Comparison of ENCODE assay signal across 12 cellular contexts in genomic region chr6:4906942-4907300, GRCh38.
A peak's percentile ranks its signal among the peaks of the same experiment; 100 is the strongest.
DNase-seq lines count a peak whose midpoint lies in the region; ATAC-seq, FAIRE-seq and TF ChIP-seq lines count a peak whose summit lies in the region.
"Had no signal": no experiment of that assay in that cellular context is flagged by ENCODE, and none has a peak within 500 bp of the region (broad histone marks: within the 10 kb centered on the region; RNA-seq: fewer than 3 reads in every experiment).

No MANE protein-coding gene starts in this region.

- peak overlapping the region; percentile 66 for H3K27ac Mint-ChIP-seq in activated T-helper 17 cell treated with anti-CD3 and anti-CD28 coated beads, Interleukin-2, amount 50 U/mL, for 72 hours
- H3K27ac Mint-ChIP-seq: endodermal cell had no signal

- H3K9me3 Mint-ChIP-seq in activated T-helper 17 cell treated with anti-CD3 and anti-CD28 coated beads, Interleukin-2, amount 50 U/mL, for 72 hours = no peaks in the 10 kb centered on the region
- H3K9me3 Mint-ChIP-seq: endodermal cell, HFFc6 had no signal

- peak overlapping the region; percentile 73 for H3K4me2 ChIP-seq in osteoblast (ENCODE audit: insufficient read depth, low read length)

- no peaks in the 10 kb centered on the region for H3K9me3 ChIP-seq in osteoblast (ENCODE audit: low read depth, low read length)
- H3K9me3 ChIP-seq: sigmoid colon had no signal

- H3K4me1 ChIP-seq in osteoblast (ENCODE audit: insufficient read depth, low read length) = peaks cover 14% of the 10 kb centered on the region

- peak overlapping the region; percentile 49 for H3K4me3 ChIP-seq in osteoblast (ENCODE audit: insufficient read depth, low read length)
- H3K4me3 ChIP-seq: sigmoid colon had no signal

- H3K27me3 ChIP-seq in osteoblast (ENCODE audit: insufficient read depth, low read length) = no peaks in the 10 kb centered on the region
- H3K27me3 ChIP-seq: sigmoid colon had no signal

- FAIRE-seq in H54 (lab: Jason Lieb, UNC) = no peak

- no peak for TF ChIP-seq CTCF in osteoblast (IDR thresholded peaks at IDR 0.05; ENCODE audit: extremely low read depth, low read depth, low read length)

- peak; percentile 43 for ATAC-seq in GM19043 (IDR thresholded peaks at IDR 0.05; ENCODE audit: low read depth, unreplicated experiment)
- peak; percentile 38 for ATAC-seq in HG02852 (IDR thresholded peaks at IDR 0.05; ENCODE audit: unreplicated experiment)
- peak; percentile 78 for ATAC-seq in activated T-helper 17 cell treated with anti-CD3 and anti-CD28 coated beads, Interleukin-2, amount 50 U/mL, for 72 hours (replicated peaks)
- no peak for ATAC-seq in HG03135 (IDR thresholded peaks at IDR 0.05; ENCODE audit: unreplicated experiment)

- peaks cover 20% of the 10 kb centered on the region for H3K36me3 Mint-ChIP-seq in activated T-helper 17 cell treated with anti-CD3 and anti-CD28 coated beads, Interleukin-2, amount 50 U/mL, for 72 hours (ENCODE audit: low read depth)

- no peak overlapping the region for H2AFZ ChIP-seq in osteoblast (ENCODE audit: low read length)

- H3K36me3 ChIP-seq in osteoblast (ENCODE audit: insufficient read depth, low read length) = no peaks in the 10 kb centered on the region
- H3K36me3 ChIP-seq: sigmoid colon had no signal

- H3K4me1 Mint-ChIP-seq in activated T-helper 17 cell treated with anti-CD3 and anti-CD28 coated beads, Interleukin-2, amount 50 U/mL, for 72 hours = peaks cover 35% of the 10 kb centered on the region

- DNase-seq in osteoblast (ENCODE audit: insufficient read length, low spot score, missing footprints) = no peak
- no peak for DNase-seq in effector CD8-positive, alpha-beta T cell (lab: John Stamatoyannopoulos, UW)
- no peak for DNase-seq in H54 (ENCODE audit: insufficient read length, low spot score)
- DNase-seq: endodermal cell, HFFc6, kidney glomerular epithelial cell, Right ventricle myocardium superior, sigmoid colon had no signal

- H3K79me2 ChIP-seq in osteoblast (ENCODE audit: insufficient read depth, low read length) = peaks cover 5% of the 10 kb centered on the region

- H4K20me1 ChIP-seq in osteoblast (ENCODE audit: insufficient read depth, low read length) = no peaks in the 10 kb centered on the region

- H3K4me3 Mint-ChIP-seq in activated T-helper 17 cell treated with anti-CD3 and anti-CD28 coated beads, Interleukin-2, amount 50 U/mL, for 72 hours = peak overlapping the region; percentile 15
- H3K4me3 Mint-ChIP-seq: endodermal cell, HFFc6 had no signal

- no peaks in the 10 kb centered on the region for H3K27me3 Mint-ChIP-seq in activated T-helper 17 cell treated with anti-CD3 and anti-CD28 coated beads, Interleukin-2, amount 50 U/mL, for 72 hours

- no peak for TF ChIP-seq POLR2A in H54 (IDR thresholded peaks at IDR 0.05; ENCODE audit: low read depth, low read length)

- no peak overlapping the region for H3K27ac ChIP-seq in osteoblast (ENCODE audit: low read depth, low read length)
- H3K27ac ChIP-seq: sigmoid colon had no signal
